ENCODE assay signal across 1 cellular context in the genomic region with DNA sequence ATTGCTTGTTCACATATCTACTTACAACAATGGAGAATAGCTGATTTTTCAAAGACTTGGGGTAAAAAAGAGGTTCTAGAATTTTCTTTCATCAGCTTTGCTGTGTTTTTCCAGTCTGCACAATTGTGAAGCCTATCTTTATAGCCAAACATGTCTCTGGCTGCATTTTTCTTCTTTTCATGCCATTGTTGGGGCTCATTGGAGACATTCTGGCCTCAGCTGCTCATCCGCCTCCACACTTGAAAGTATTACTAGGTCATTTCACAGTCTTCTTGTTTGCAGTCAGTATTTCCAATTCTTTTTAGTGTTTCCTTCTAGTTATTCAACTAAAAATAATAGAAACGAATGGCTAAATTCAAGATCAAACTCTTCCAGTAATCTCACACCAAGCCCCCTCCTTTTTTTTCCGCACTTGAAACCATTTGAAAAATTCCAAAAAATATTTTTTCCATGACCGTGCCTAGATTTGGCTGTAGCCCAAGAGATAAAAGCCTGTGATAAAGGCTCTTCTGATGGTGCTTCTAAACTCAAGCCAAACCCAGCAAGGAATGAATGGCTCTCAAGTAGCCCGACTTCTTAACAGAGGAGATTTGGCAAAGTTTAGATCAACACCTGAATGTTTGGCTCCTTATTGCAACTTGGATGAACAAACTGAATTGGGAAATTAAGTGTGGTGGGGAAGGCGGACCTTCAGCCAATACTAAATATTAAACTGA.
TF ChIP-seq lines count a peak whose summit lies in the region.

No MANE protein-coding gene starts in this region.

TF ChIP-seq in IMR-90, 13 proteins besides CTCF, POLR2A, EP300 and RAD21 (continued from another document):
- no peak for TF ChIP-seq MAZ (IDR thresholded peaks at IDR 0.05; ENCODE audit: borderline replicate concordance, low read depth, low read length)
- no peak for TF ChIP-seq RCOR1 (IDR thresholded peaks at IDR 0.05; ENCODE audit: insufficient replicate concordance, low read length)
